ENCODE assay signal across 1 cellular context in genomic region chr11:117913736-117914397, GRCh38.
TF ChIP-seq lines count a peak whose summit lies in the region.

No MANE protein-coding gene starts in this region.

TF ChIP-seq in K562, 482 proteins besides CTCF, POLR2A, EP300 and RAD21:
- TF ChIP-seq HSF4 (CRISPR knock-in tag; IDR thresholded peaks at IDR 0.05; ENCODE audit: borderline replicate concordance) = no peak
- TF ChIP-seq PHF20 (IDR thresholded peaks at IDR 0.05; ENCODE audit: partially characterized antibody) = peak; percentile 41
- TF ChIP-seq KDM1A (IDR thresholded peaks at IDR 0.05) = peak in 1 of 2 experiments; percentile 62; a peak in 2 of 4 replicates
- peak in 1 of 2 experiments; percentile 28; a peak in 1 of 4 replicates for TF ChIP-seq NRF1 (conservative IDR thresholded peaks at IDR 0.05 in 1 of 2, IDR thresholded peaks at IDR 0.05 in 1 of 2)
